In the genomic region with DNA sequence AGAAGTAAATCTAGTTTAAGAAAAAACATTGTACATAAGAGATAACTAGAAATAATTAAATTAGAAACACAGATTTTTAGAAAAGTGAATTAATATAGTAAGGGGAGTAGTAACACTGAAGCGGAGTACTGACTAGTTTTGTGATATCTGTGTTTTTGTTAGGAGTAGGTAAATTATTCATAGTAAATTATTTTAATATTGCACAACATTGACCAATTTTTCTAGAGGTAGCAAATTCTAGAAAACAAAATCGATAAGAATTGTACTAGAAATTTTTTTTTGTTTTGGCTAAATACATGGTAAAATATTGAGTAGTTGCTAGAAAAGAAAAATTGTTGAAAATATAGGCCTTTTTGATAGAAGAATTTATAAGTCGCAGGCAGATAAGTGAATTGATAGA, we compare ENCODE assay signal across 16 cellular contexts.
DNase-seq lines count a peak whose midpoint lies in the region; FAIRE-seq and TF ChIP-seq lines count a peak whose summit lies in the region.
"Had no signal": no experiment of that assay in that cellular context is flagged by ENCODE, and none has a peak within 500 bp of the region (broad histone marks: within the 10 kb centered on the region; RNA-seq: fewer than 3 reads in every experiment).

No MANE protein-coding gene starts in this region.

- H2BK120ac ChIP-seq in H1 (replicated peaks; ENCODE audit: low read depth, low read length) = no peak overlapping the region

- no peaks in the 10 kb centered on the region for H3K9me3 Mint-ChIP-seq in CD8-positive, alpha-beta memory T cell
- H3K9me3 Mint-ChIP-seq: activated CD4-positive, alpha-beta T cell treated with anti-CD3 and anti-CD28 coated beads, Interleukin-2, amount 10 ng/mL, durations not matched to agents 7 days and 5 days; activated T-helper 2 cell treated with anti-CD3 and anti-CD28 coated beads, Interferon-gamma antibody, Interleukin-2, Interleukin-4, amounts not matched to agents 10 μg/mL and 5 μg/mL and 100 μg/mL, durations not matched to agents 14 hours and 24 hours and 36 hours; CD4-positive, alpha-beta memory T cell; stimulated activated naive CD8-positive, alpha-beta T cell treated with anti-CD3 and anti-CD28 coated beads, Interleukin-15, amount 100 ng/mL, for 72 hours had no signal

- no peak overlapping the region for H3K18ac ChIP-seq in H1 (ENCODE audit: extremely low read depth, low read length)

- no peaks in the 10 kb centered on the region for H3K27me3 Mint-ChIP-seq in CD8-positive, alpha-beta memory T cell
- H3K27me3 Mint-ChIP-seq: activated CD4-positive, alpha-beta T cell treated with anti-CD3 and anti-CD28 coated beads, Interleukin-2, amount 10 ng/mL, durations not matched to agents 7 days and 5 days; CD4-positive, alpha-beta memory T cell; stimulated activated naive CD8-positive, alpha-beta T cell treated with anti-CD3 and anti-CD28 coated beads, Interleukin-15, amount 100 ng/mL, for 72 hours had no signal

- no peaks in the 10 kb centered on the region for H3K9me3 ChIP-seq in CD8-positive, alpha-beta memory T cell (ENCODE audit: low read length)
- no peaks in the 10 kb centered on the region for H3K9me3 ChIP-seq in H1 (ENCODE audit: insufficient read depth in 2 of 2, low read depth in 1 of 2, low read length in 1 of 2)
- H3K9me3 ChIP-seq in neuron (ENCODE audit: low read length) = no peaks in the 10 kb centered on the region
- H3K9me3 ChIP-seq in tibial artery = no peaks in the 10 kb centered on the region

- TF ChIP-seq CTCF in NB4 (IDR thresholded peaks at IDR 0.05; ENCODE audit: low read depth, low read length) = no peak
- TF ChIP-seq CTCF in H1 (IDR thresholded peaks at IDR 0.05; ENCODE audit: control extremely low read depth in 1 of 3, insufficient read depth in 1 of 3, low read depth in 1 of 3, low read length in 3 of 3) = no peak
- TF ChIP-seq CTCF in tibial artery (IDR thresholded peaks at IDR 0.05) = no peak

- TF ChIP-seq RAD21 in H1 (IDR thresholded peaks at IDR 0.05 in 1 of 2, conservative IDR thresholded peaks at IDR 0.05 in 1 of 2; ENCODE audit: low read depth in 2 of 2, low read length in 2 of 2) = no peak

- no peak overlapping the region for H2BK15ac ChIP-seq in H1 (ENCODE audit: low read length)

- H3K4me2 ChIP-seq in H1 (ENCODE audit: insufficient read depth in 1 of 2, low read depth in 2 of 2, low read length in 2 of 2) = peak overlapping the region; percentile 84 to 86; a peak in 1 of 4 replicates

- no peaks in the 10 kb centered on the region; the same call in 1 of the 2 replicates for H3K23me2 ChIP-seq in H1 (ENCODE audit: low read depth, low read length)

- intact Hi-C loops in tibial artery (cut with DNase I; ENCODE audit: low total_unique reads) = no loop called here

- CTCF ChIA-PET in CD8-positive, alpha-beta memory T cell (lab: Charles Lee) = no interaction called here
- CTCF ChIA-PET in H1 (lab: Charles Lee; ENCODE audit: partially characterized antibody) = no interaction called here

- no peaks in the 10 kb centered on the region for H3K36me3 ChIP-seq in CD8-positive, alpha-beta memory T cell (ENCODE audit: insufficient read depth, low read length)
- H3K36me3 ChIP-seq in H1 (ENCODE audit: control insufficient read depth in 2 of 4, insufficient read depth in 4 of 4, low read length in 3 of 4) = peaks cover 0 to 15% (median 1%) of the 10 kb centered on the region in 4 experiments; a peak in 3 of 8 replicates
- H3K36me3 ChIP-seq in neuron (ENCODE audit: insufficient read depth, low read length) = peaks cover 28% of the 10 kb centered on the region
- H3K36me3 ChIP-seq in tibial artery = no peaks in the 10 kb centered on the region

- peak overlapping the region; percentile 10 for H3K27ac ChIP-seq in CD8-positive, alpha-beta memory T cell (ENCODE audit: low read depth, low read length)
- H3K27ac ChIP-seq in H1 (ENCODE audit: low read depth, low read length) (no peak overlapping the region), tibial artery (no peak overlapping the region)

- FAIRE-seq in H1 (lab: Jason Lieb, UNC) = no peak
- FAIRE-seq: bronchial epithelial cell, HTR-8/SVneo had no signal

- no peaks in the 10 kb centered on the region for H3K27me3 ChIP-seq in CD8-positive, alpha-beta memory T cell (ENCODE audit: insufficient read depth, low read length, poor library complexity, severe bottlenecking)
- H3K27me3 ChIP-seq in H1 (replicated peaks in 1 of 4; ENCODE audit: control insufficient read depth in 3 of 4, extremely low read depth in 1 of 4, insufficient read depth in 3 of 4, low read length in 3 of 4) (no peaks in the 10 kb centered on the region), neuron (ENCODE audit: insufficient read depth, low read length) (no peaks in the 10 kb centered on the region), tibial artery (no peaks in the 10 kb centered on the region)

- H3K4me1 Mint-ChIP-seq in CD8-positive, alpha-beta memory T cell = peaks cover 25 to 44% (median 41%) of the 10 kb centered on the region in 3 donors

- peaks cover 7% of the 10 kb centered on the region for H3K4me1 ChIP-seq in CD8-positive, alpha-beta memory T cell (ENCODE audit: insufficient read depth, low read length)
- H3K4me1 ChIP-seq in H1 (replicated peaks in 1 of 4; ENCODE audit: control insufficient read depth in 3 of 4, insufficient read depth in 4 of 4, low read length in 3 of 4) (peaks cover 0 to 10% (median 0%) of the 10 kb centered on the region in 4 experiments; a peak in 1 of 7 replicates), neuron (ENCODE audit: insufficient read depth, low read length) (peaks cover 26% of the 10 kb centered on the region), tibial artery (peaks cover 0 to 87% (median 20%) of the 10 kb centered on the region in 4 donors)

- 93% methylated on average over 3 of the region's 3 CpGs; no CpG with 5 or more reads in 1 of the 2 experiments for WGBS in H1 (ENCODE audit: extremely low coverage in 1 of 2, insufficient coverage in 1 of 2, insufficient read length in 1 of 2, insufficient replicate concordance in 2 of 2, low coverage in 1 of 2, low lambda C conversion rate in 2 of 2, missing lambda C conversion rate in 1 of 2), 2 experiments

- peaks cover 0 to 76% of the 10 kb centered on the region in 2 experiments; a peak in 3 of 4 replicates for H3K79me2 ChIP-seq in H1 (ENCODE audit: control insufficient read depth in 1 of 2, insufficient read depth in 2 of 2, low read length in 2 of 2)

- H3K23ac ChIP-seq in H1 (ENCODE audit: insufficient read length) = no peak overlapping the region

- H3K27ac Mint-ChIP-seq in CD8-positive, alpha-beta memory T cell = peak overlapping the region in 1 of 8 donors; percentile 60
- H3K27ac Mint-ChIP-seq: activated CD4-positive, alpha-beta T cell treated with anti-CD3 and anti-CD28 coated beads, Interleukin-2, amount 10 ng/mL, durations not matched to agents 7 days and 5 days; activated T-helper 2 cell treated with anti-CD3 and anti-CD28 coated beads, Interferon-gamma antibody, Interleukin-2, Interleukin-4, amounts not matched to agents 10 μg/mL and 5 μg/mL and 100 μg/mL, durations not matched to agents 14 hours and 24 hours and 36 hours; CD4-positive, alpha-beta memory T cell had no signal

- H3K36me3 Mint-ChIP-seq in CD8-positive, alpha-beta memory T cell = peaks cover 0 to 13% (median 3%) of the 10 kb centered on the region in 3 donors

- TF ChIP-seq POLR2A in NB4 (IDR thresholded peaks at IDR 0.05; ENCODE audit: extremely low read depth, insufficient read length) (no peak), H1 (IDR thresholded peaks at IDR 0.05; ENCODE audit: control extremely low read depth in 1 of 2, low read depth in 2 of 2, low read length in 2 of 2) (no peak)

- no peak overlapping the region for H2BK12ac ChIP-seq in H1 (ENCODE audit: low read depth, low read length)

- no peak overlapping the region for H3K14ac ChIP-seq in H1 (ENCODE audit: insufficient read length)

- no peak overlapping the region for H3K4me3 Mint-ChIP-seq in CD8-positive, alpha-beta memory T cell
- H3K4me3 Mint-ChIP-seq: activated CD4-positive, alpha-beta T cell treated with anti-CD3 and anti-CD28 coated beads, Interleukin-2, amount 10 ng/mL, durations not matched to agents 7 days and 5 days; CD4-positive, alpha-beta memory T cell; stimulated activated naive CD8-positive, alpha-beta T cell treated with anti-CD3 and anti-CD28 coated beads, Interleukin-15, amount 100 ng/mL, for 72 hours had no signal

- H2BK5ac ChIP-seq in H1 (ENCODE audit: low read depth, low read length) = no peak overlapping the region

- no peak overlapping the region for H3K4ac ChIP-seq in H1 (replicated peaks; ENCODE audit: insufficient read length, low read depth, low read length)

- H2AFZ ChIP-seq in H1 (ENCODE audit: low read length) = no peak overlapping the region
- H2AFZ ChIP-seq in neuron (ENCODE audit: low read depth, low read length) = no peak overlapping the region

- TF ChIP-seq EP300 in H1 (IDR thresholded peaks at IDR 0.05; ENCODE audit: borderline replicate concordance in 1 of 2, low read depth in 2 of 2, low read length in 2 of 2) = no peak

- no peak overlapping the region for H4K8ac ChIP-seq in H1 (ENCODE audit: extremely low read depth, insufficient read depth, low read length)

- no peak overlapping the region for H3K9ac ChIP-seq in H1 (replicated peaks in 1 of 4; ENCODE audit: extremely low read depth in 1 of 4, low read depth in 3 of 4, low read length in 3 of 4)

- no peaks in the 10 kb centered on the region for H3K79me1 ChIP-seq in H1 (ENCODE audit: low read depth, low read length)

- no peak for DNase-seq in CD8-positive, alpha-beta memory T cell
- DNase-seq in NB4 (ENCODE audit: low read depth) (no peak), H1 (ENCODE audit: low read depth in 1 of 2, low spot score in 2 of 2) (no peak), DMS53 (lab: John Stamatoyannopoulos, UW) (no peak), islet precursor cell (no peak), tibial artery (no peak)
- no peak for DNase-seq in activated naive CD4-positive, alpha-beta T cell treated with anti-CD3 and anti-CD28 coated beads, Interleukin-2, amount 50 U/mL, for 16 hours
- DNase-seq: activated CD4-positive, alpha-beta T cell treated with anti-CD3 and anti-CD28 coated beads, Interleukin-2, amount 10 ng/mL, durations not matched to agents 7 days and 5 days; CD4-positive, alpha-beta memory T cell; NCI-H146; stimulated activated naive CD8-positive, alpha-beta T cell treated with anti-CD3 and anti-CD28 coated beads, Interleukin-15, amount 100 ng/mL, for 72 hours; T-helper 1 cell had no signal

- peaks cover 0 to 2% of the 10 kb centered on the region in 2 experiments for H4K20me1 ChIP-seq in H1 (replicated peaks in 1 of 2; ENCODE audit: control insufficient read depth in 1 of 2, insufficient read depth in 2 of 2, low read length in 2 of 2)

- H3K56ac ChIP-seq in H1 (replicated peaks; ENCODE audit: insufficient read length, low read depth, low read length) = no peak overlapping the region

- H2AK5ac ChIP-seq in H1 (ENCODE audit: low read depth, low read length) = no peak overlapping the region

- H2BK20ac ChIP-seq in H1 (ENCODE audit: low read length) = no peak overlapping the region

- H4K91ac ChIP-seq in H1 (replicated peaks; ENCODE audit: insufficient read length, low read length) = no peak overlapping the region

- H4K5ac ChIP-seq in H1 (ENCODE audit: insufficient read length, low read depth, low read length) = no peak overlapping the region

- H3K4me3 ChIP-seq in CD8-positive, alpha-beta memory T cell (ENCODE audit: low read length) = no peak overlapping the region
- H3K4me3 ChIP-seq in NB4 (ENCODE audit: low read depth, low read length) (peak overlapping the region; percentile 85), H1 (ENCODE audit: extremely low read depth in 1 of 4, insufficient read depth in 2 of 4, low read depth in 3 of 4, low read length in 4 of 4) (peak overlapping the region in 1 of 4 experiments; percentile 79; a peak in 2 of 8 replicates), neuron (ENCODE audit: low read length) (peak overlapping the region; percentile 92), tibial artery (no peak overlapping the region)

- POLR2A ChIA-PET in CD8-positive, alpha-beta memory T cell (lab: Charles Lee) = no interaction called here
- POLR2A ChIA-PET in H1 (lab: Charles Lee; ENCODE audit: partially characterized antibody) = no interaction called here

Comparison
In these comparisons a context has a peak if more than half of its experiments do, and no peak if none do; other contexts are left out.
1. H3K4me3 ChIP-seq: peak in NB4 (single experiment) and neuron (single experiment); none in CD8-positive, alpha-beta memory T cell (single experiment) and tibial artery (0 of 2).